In genomic region chrX:40156472-40157227, GRCh38 we compare ENCODE assay signal across 1 cellular context.
A peak's percentile ranks its signal among the peaks of the same experiment; 100 is the strongest.
TF ChIP-seq lines count a peak whose summit lies in the region.

No MANE protein-coding gene starts in this region.

TF ChIP-seq in H1, 55 proteins besides CTCF, POLR2A, EP300 and RAD21:
- no peak for TF ChIP-seq EGR1 (IDR thresholded peaks at IDR 0.05; ENCODE audit: borderline replicate concordance, low read depth, low read length)
- TF ChIP-seq, protein P1, sequence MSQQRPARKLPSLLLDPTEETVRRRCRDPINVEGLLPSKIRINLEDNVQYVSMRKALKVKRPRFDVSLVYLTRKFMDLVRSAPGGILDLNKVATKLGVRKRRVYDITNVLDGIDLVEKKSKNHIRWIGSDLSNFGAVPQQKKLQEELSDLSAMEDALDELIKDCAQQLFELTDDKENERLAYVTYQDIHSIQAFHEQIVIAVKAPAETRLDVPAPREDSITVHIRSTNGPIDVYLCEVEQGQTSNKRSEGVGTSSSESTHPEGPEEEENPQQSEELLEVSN (IDR thresholded peaks at IDR 0.05) = 0 out of 2 replicates have a peak, but pooled peaks have one; percentile 47
- TF ChIP-seq, protein P2, sequence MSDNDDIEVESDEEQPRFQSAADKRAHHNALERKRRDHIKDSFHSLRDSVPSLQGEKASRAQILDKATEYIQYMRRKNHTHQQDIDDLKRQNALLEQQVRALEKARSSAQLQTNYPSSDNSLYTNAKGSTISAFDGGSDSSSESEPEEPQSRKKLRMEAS (IDR thresholded peaks at IDR 0.05) = 0 out of 2 replicates have a peak, but pooled peaks have one; percentile 31
- no peak for TF ChIP-seq KDM4A (IDR thresholded peaks at IDR 0.05; ENCODE audit: low read depth, low read length, severe bottlenecking)
- 0 out of 4 replicates have a peak, but pooled peaks of 1 of the 2 experiments have one; percentile 12 for TF ChIP-seq HDAC2 (IDR thresholded peaks at IDR 0.05; ENCODE audit: borderline replicate concordance in 1 of 2, low read depth in 2 of 2, low read length in 2 of 2)
- no peak for TF ChIP-seq SUZ12 (IDR thresholded peaks at IDR 0.05; ENCODE audit: low read length)
- TF ChIP-seq TEAD4 (IDR thresholded peaks at IDR 0.05; ENCODE audit: low read depth, low read length) = no peak
